24 cellular contexts compared by ENCODE assay signal in the genomic region with DNA sequence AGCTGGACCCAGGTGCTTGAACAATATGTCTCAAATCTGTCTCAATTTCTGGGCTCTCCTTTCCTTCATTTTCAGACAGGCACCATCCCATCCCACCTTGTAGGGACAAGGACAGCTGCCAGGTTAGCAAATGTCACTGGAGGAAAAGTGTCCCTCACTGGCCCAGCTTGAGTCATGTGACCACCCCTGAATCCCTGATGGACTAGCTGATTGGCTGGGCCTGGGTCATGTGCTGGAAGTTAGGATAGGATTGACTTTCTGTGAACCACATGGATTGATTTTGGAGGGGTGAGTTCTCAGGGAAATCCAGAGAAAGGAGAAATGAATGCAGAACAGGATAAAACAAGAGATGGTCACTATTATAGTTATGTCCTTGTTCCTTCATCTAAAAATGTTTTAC. TPM values are rescaled to one million over a fixed set of nuclear protein-coding genes. Genes with fewer than 3 reads are reported as not detected.
DNase-seq lines count a peak whose midpoint lies in the region; ATAC-seq and TF ChIP-seq lines count a peak whose summit lies in the region.
"Had no signal": no experiment of that assay in that cellular context is flagged by ENCODE, and none has a peak within 500 bp of the region (broad histone marks: within the 10 kb centered on the region; RNA-seq: fewer than 3 reads in every experiment).

No MANE protein-coding gene starts in this region.

- ATAC-seq in IMR-90 (ENCODE audit: low read depth) = no peak
- ATAC-seq in activated B cell treated with CpG ODN at 0.5 μM for 24 hours (ENCODE audit: low read depth) = no peak
- ATAC-seq in memory B cell (ENCODE audit: low read depth) = no peak
- ATAC-seq in left ventricle myocardium superior = no peak
- ATAC-seq in HG03439 (IDR thresholded peaks at IDR 0.05; ENCODE audit: unreplicated experiment) = no peak

- BruUV-seq in IMR-90 (replicated peaks; lab: Mats Ljungman, UMichigan) = no TSS peak

- H3K27me3 ChIP-seq in BLaER1 (no peaks in the 10 kb centered on the region), IMR-90 (ENCODE audit: control insufficient read depth, insufficient read depth, low read length) (no peaks in the 10 kb centered on the region)

- TF ChIP-seq CTCF in IMR-90 (conservative IDR thresholded peaks at IDR 0.05; ENCODE audit: low read depth, low read length) (no peak), activated B cell treated with CpG ODN at 0.5 μM for 24 hours (IDR thresholded peaks at IDR 0.05) (no peak)

- TF ChIP-seq POLR2A in IMR-90 (IDR thresholded peaks at IDR 0.05; ENCODE audit: low read depth, low read length) (no peak), erythroblast (IDR thresholded peaks at IDR 0.05; ENCODE audit: low read length) (no peak)

- no peaks in the 10 kb centered on the region for H3K79me1 ChIP-seq in IMR-90 (ENCODE audit: low read depth in 1 of 2, low read length in 2 of 2)

- POLR2A ChIA-PET in IMR-90 (lab: Charles Lee; ENCODE audit: unreplicated experiment) = no interaction called here
- POLR2A ChIA-PET in activated B cell treated with CpG ODN at 0.5 μM for 24 hours (lab: Charles Lee) = interaction anchor here (0.6 to 2.2 kb wide), 5 partner anchors 20 to 247 kb away, joined by 5 to 14 read pairs (median 11); no protein-coding TSS in a partner anchor

- 0 out of 3 replicates have a peak overlapping the region, but pooled peaks have one; percentile 21 for H2BK15ac ChIP-seq in IMR-90 (ENCODE audit: low read depth, low read length)

- no peak overlapping the region for H3K18ac ChIP-seq in IMR-90 (ENCODE audit: low read depth, low read length)

- no peak overlapping the region for H3K56ac ChIP-seq in IMR-90 (ENCODE audit: extremely low read depth, insufficient read depth, low read length)

- H3K4me3 Mint-ChIP-seq in activated B cell treated with CpG ODN at 0.5 μM for 24 hours (no peak overlapping the region), memory B cell (no peak overlapping the region)
- H3K4me3 Mint-ChIP-seq: CD4-positive, alpha-beta T cell; HFFc6 had no signal

- H3K23ac ChIP-seq in IMR-90 (ENCODE audit: low read depth, low read length) = no peak overlapping the region

- H2AFZ ChIP-seq in IMR-90 (replicated peaks; ENCODE audit: low read length, poor library complexity) = no peak overlapping the region

- no peak for TF ChIP-seq RAD21 in IMR-90 (IDR thresholded peaks at IDR 0.05; ENCODE audit: low read length)

- H3K27me3 Mint-ChIP-seq in activated B cell treated with CpG ODN at 0.5 μM for 24 hours (no peaks in the 10 kb centered on the region), memory B cell (no peaks in the 10 kb centered on the region)

- H3K36me3 Mint-ChIP-seq in activated B cell treated with CpG ODN at 0.5 μM for 24 hours (ENCODE audit: low read depth) (no peaks in the 10 kb centered on the region), memory B cell (peaks cover 2% of the 10 kb centered on the region)

- no peaks in the 10 kb centered on the region for H3K9me3 ChIP-seq in BLaER1
- no peaks in the 10 kb centered on the region; the same call in 1 of the 2 replicates for H3K9me3 ChIP-seq in IMR-90 (ENCODE audit: control insufficient read depth, insufficient read depth, low read length)
- H3K9me3 ChIP-seq: Caco-2 had no signal

- no peak overlapping the region for H2BK5ac ChIP-seq in IMR-90 (ENCODE audit: low read depth, low read length, poor library complexity, severe bottlenecking)

- peak overlapping the region; percentile 90 for H3K4me2 ChIP-seq in BLaER1
- no peak overlapping the region for H3K4me2 ChIP-seq in IMR-90 (ENCODE audit: low read depth, low read length)

- CTCF ChIA-PET in IMR-90 (lab: Yijun Ruan, JAX) = interaction anchor here (1.2 to 1.4 kb wide), 2 partner anchors 21 to 43 kb away, joined by 3 read pairs; no protein-coding TSS in a partner anchor
- CTCF ChIA-PET in activated B cell treated with CpG ODN at 0.5 μM for 24 hours (lab: Charles Lee) = interaction anchor here (0.9 to 4.0 kb wide), 4 partner anchors 17 to 48 kb away, joined by 3 to 48 read pairs (median 10); no protein-coding TSS in a partner anchor

- H4K8ac ChIP-seq in IMR-90 (ENCODE audit: low read depth in 2 of 2, low read length in 2 of 2) = no peak overlapping the region

- H3K4me3 ChIP-seq in BLaER1 (no peak overlapping the region), IMR-90 (ENCODE audit: insufficient read depth, low read depth, low read length) (no peak overlapping the region)
- H3K4me3 ChIP-seq: SK-N-MC had no signal

- H3K27ac Mint-ChIP-seq in activated B cell treated with CpG ODN at 0.5 μM for 24 hours (peak overlapping the region; percentile 96), memory B cell (peak overlapping the region; percentile 85)
- H3K27ac Mint-ChIP-seq: CD4-positive, alpha-beta T cell had no signal

- H3K9me3 Mint-ChIP-seq in activated B cell treated with CpG ODN at 0.5 μM for 24 hours = no peaks in the 10 kb centered on the region
- H3K9me3 Mint-ChIP-seq in memory B cell = no peaks in the 10 kb centered on the region
- H3K9me3 Mint-ChIP-seq: CD4-positive, alpha-beta T cell had no signal

- H3K4me1 ChIP-seq in BLaER1 (peaks cover 89% of the 10 kb centered on the region), IMR-90 (ENCODE audit: control insufficient read depth, insufficient read depth, low read length) (peaks cover 3% of the 10 kb centered on the region)

- H3K27ac ChIP-seq in BLaER1 (peak overlapping the region; percentile 3), IMR-90 (ENCODE audit: insufficient read depth, low read length) (no peak overlapping the region)
- H3K27ac ChIP-seq: HL-60, SK-N-MC had no signal

- no peaks in the 10 kb centered on the region for H4K20me1 ChIP-seq in BLaER1
- no peaks in the 10 kb centered on the region for H4K20me1 ChIP-seq in IMR-90 (ENCODE audit: insufficient read depth, low read length)

- no peak overlapping the region for H4K5ac ChIP-seq in IMR-90 (ENCODE audit: low read depth, low read length)

- H3K9me1 ChIP-seq in IMR-90 (ENCODE audit: insufficient read depth, low read length) = peaks cover 7% of the 10 kb centered on the region

- dilution Hi-C loops in IMR-90 (cut with HindIII; ENCODE audit: low sequenced_read_pairs, unreplicated experiment) = no loop called here

- no peak overlapping the region for H3K4ac ChIP-seq in IMR-90 (ENCODE audit: low read depth, low read length)

- 0 out of 2 replicates have a peak overlapping the region, but pooled peaks have one; percentile 9 for H3K9ac ChIP-seq in BLaER1
- H3K9ac ChIP-seq in IMR-90 (ENCODE audit: low read depth, low read length) = no peak overlapping the region

- H4K91ac ChIP-seq in IMR-90 (ENCODE audit: insufficient read depth, low read depth, low read length) = no peak overlapping the region

- H2AK9ac ChIP-seq in IMR-90 (replicated peaks; ENCODE audit: low read depth, low read length, poor library complexity) = no peak overlapping the region

- H2BK20ac ChIP-seq in IMR-90 (ENCODE audit: low read depth, low read length) = no peak overlapping the region

- in situ Hi-C loops in IMR-90 (cut with MboI; ENCODE audit: low sequenced_read_pairs) = no loop called here

- H3K4me1 Mint-ChIP-seq in activated B cell treated with CpG ODN at 0.5 μM for 24 hours = peaks cover 78% of the 10 kb centered on the region
- H3K4me1 Mint-ChIP-seq in memory B cell = peaks cover 43% of the 10 kb centered on the region

- no peak overlapping the region for H3K14ac ChIP-seq in IMR-90 (replicated peaks; ENCODE audit: low read depth, low read length)

- intact Hi-C loops in IMR-90 (cut with micrococcal nuclease) (no loop called here), activated B cell treated with CpG ODN at 0.5 μM for 24 hours (cut with micrococcal nuclease) (no loop called here), left ventricle myocardium superior (cut with micrococcal nuclease) (no loop called here)

- DNase-seq in IMR-90 (no peak), activated B cell treated with CpG ODN at 0.5 μM for 24 hours (no peak), memory B cell (ENCODE audit: low spot score in 2 of 2) (no peak), left ventricle myocardium superior (no peak), erythroblast (lab: John Stamatoyannopoulos, UW) (no peak)
- DNase-seq: AML-193; Caco-2; CD4-positive, alpha-beta T cell; GDM1; H7; HFFc6; NCI-H1105; NCI-H2081 treated with DMSO at 0.1 percent for 48 hours; NCI-H748 treated with DMSO at 0.1 percent for 48 hours; SHP77 had no signal

- no peak overlapping the region for H2AK5ac ChIP-seq in IMR-90 (ENCODE audit: low read depth, low read length)

- H3K36me3 ChIP-seq in BLaER1 (no peaks in the 10 kb centered on the region), IMR-90 (ENCODE audit: control insufficient read depth, insufficient read depth, low read length) (no peaks in the 10 kb centered on the region)

- H2BK120ac ChIP-seq in IMR-90 (ENCODE audit: low read depth, low read length) = no peak overlapping the region

RNA-seq across cellular contexts. Expression of a gene that starts 28.2 kb away (rescaled TPM):
- total RNA-seq in IMR-90 (2012; rRNA removed) (not detected in 2 replicates), activated B cell treated with CpG ODN at 0.5 μM for 24 hours (not detected in 2 replicates), left ventricle myocardium superior (3.1 TPM)
- not detected in 2 replicates for polyA plus RNA-seq in IMR-90 (2012; rRNA removed)
- not detected in 2 replicates for polyA plus RNA-seq in IMR-90 (2012; cell fraction: cytosol; rRNA removed)
- not detected in 2 replicates for polyA plus RNA-seq in IMR-90 (2012; cell fraction: nucleus; rRNA removed; ENCODE audit: low replicate concordance)
- total RNA-seq: CD4-positive, alpha-beta T cell; Daoy; H7; HFFc6; HT1080; NCI-H460; T-helper 1 cell treated with Interleukin-12 subunit alpha and Interleukin-12 subunit beta and Interleukin-4 antibody, amounts not matched to agents 30 ng/mL and 1 ng/mL, for 36 hours had no signal

RNA-seq across cellular contexts. Expression of a gene that starts 45.9 kb away (rescaled TPM):
- total RNA-seq in IMR-90 (2012; rRNA removed) = not detected in 2 replicates
- not detected in 2 replicates for polyA plus RNA-seq in IMR-90 (2012; rRNA removed)
- polyA plus RNA-seq in IMR-90 (2012; cell fraction: cytosol; rRNA removed) = not detected in 2 replicates
- 0.08 TPM in 1 of 2 replicates, not detected in the other for polyA plus RNA-seq in IMR-90 (2012; cell fraction: nucleus; rRNA removed; ENCODE audit: low replicate concordance)
- total RNA-seq in activated B cell treated with CpG ODN at 0.5 μM for 24 hours = not detected in 2 replicates
- total RNA-seq in left ventricle myocardium superior = 9.8 TPM
- total RNA-seq: CD4-positive, alpha-beta T cell; Daoy; HFFc6; HT1080; NCI-H460; RPMI7951; T-helper 1 cell treated with Interleukin-12 subunit alpha and Interleukin-12 subunit beta and Interleukin-4 antibody, amounts not matched to agents 30 ng/mL and 1 ng/mL, for 36 hours had no signal

RNA-seq across cellular contexts. Expression of a gene that starts 47.5 kb away (rescaled TPM):
- total RNA-seq in IMR-90 (2012; rRNA removed) = not detected in 2 replicates
- polyA plus RNA-seq in IMR-90 (2012; rRNA removed) = 0.06 and 0.10 TPM in 2 replicates
- polyA plus RNA-seq in IMR-90 (2012; cell fraction: cytosol; rRNA removed) = 0.05 TPM in 1 of 2 replicates, not detected in the other
- 2.3 and 3.5 TPM in 2 replicates for polyA plus RNA-seq in IMR-90 (2012; cell fraction: nucleus; rRNA removed; ENCODE audit: low replicate concordance)
- total RNA-seq in activated B cell treated with CpG ODN at 0.5 μM for 24 hours = not detected in 2 replicates
- 9.0 TPM for total RNA-seq in left ventricle myocardium superior
- total RNA-seq: Daoy, HT1080 had no signal

RNA-seq across cellular contexts. Expression of a gene that starts 51.2 kb away (rescaled TPM):
- total RNA-seq in IMR-90 (2012; rRNA removed) = 0.18 TPM in 1 of 2 replicates, not detected in the other
- 2.7 and 3.9 TPM in 2 replicates for polyA plus RNA-seq in IMR-90 (2012; rRNA removed)
- polyA plus RNA-seq in IMR-90 (2012; cell fraction: cytosol; rRNA removed) = 1.0 and 7.5 TPM in 2 replicates
- polyA plus RNA-seq in IMR-90 (2012; cell fraction: nucleus; rRNA removed; ENCODE audit: low replicate concordance) = 3.4 and 3.9 TPM in 2 replicates
- 1.1 TPM in 2 replicates for total RNA-seq in activated B cell treated with CpG ODN at 0.5 μM for 24 hours
- total RNA-seq in left ventricle myocardium superior = 489 TPM
- total RNA-seq: Caco-2; Daoy; HT1080; NCI-H460; RPMI7951; T-helper 1 cell treated with Interleukin-12 subunit alpha and Interleukin-12 subunit beta and Interleukin-4 antibody, amounts not matched to agents 30 ng/mL and 1 ng/mL, for 36 hours had no signal

RNA-seq across cellular contexts. Expression of a gene that starts 55.7 kb away (rescaled TPM):
- not detected in 2 replicates for total RNA-seq in IMR-90 (2012; rRNA removed)
- 0.31 and 0.39 TPM in 2 replicates for polyA plus RNA-seq in IMR-90 (2012; rRNA removed)
- 0.11 and 2.0 TPM in 2 replicates for polyA plus RNA-seq in IMR-90 (2012; cell fraction: cytosol; rRNA removed)
- polyA plus RNA-seq in IMR-90 (2012; cell fraction: nucleus; rRNA removed; ENCODE audit: low replicate concordance) = 0.35 and 0.60 TPM in 2 replicates
- 2.2 and 3.0 TPM in 2 replicates for total RNA-seq in activated B cell treated with CpG ODN at 0.5 μM for 24 hours
- total RNA-seq in left ventricle myocardium superior = not detected
- total RNA-seq: Caco-2, NCI-H460, RPMI7951 had no signal

Comparison
In these comparisons a context has a peak if more than half of its experiments do, and no peak if none do; other contexts are left out.
1. RNA of a gene that starts 45.9 kb away (total RNA-seq): 9.8 TPM in left ventricle myocardium superior (single experiment); not detected in IMR-90 and not detected in activated B cell treated with CpG ODN at 0.5 μM for 24 hours; every median in the first group is over 10 times any median in the second.